ENCODE assay signal across 25 cellular contexts in the genomic region with DNA sequence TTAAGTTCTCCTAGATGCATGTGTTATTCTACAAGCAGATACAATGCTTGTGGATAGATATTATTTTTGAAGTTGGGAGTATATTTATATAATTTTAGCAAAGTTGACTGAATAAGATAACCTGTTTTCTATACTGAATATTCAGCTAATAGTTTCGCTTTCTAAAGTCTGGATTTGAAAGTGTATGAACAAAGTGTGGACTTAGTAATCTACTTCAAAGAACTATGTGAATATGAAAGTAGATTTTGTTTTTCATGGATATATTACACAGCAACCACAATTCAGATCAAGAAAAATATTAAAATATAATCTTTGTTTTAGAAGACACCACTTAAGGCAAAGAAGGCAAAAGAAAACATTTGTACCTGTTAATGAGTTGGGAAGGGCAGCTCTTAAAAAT.
DNase-seq lines count a peak whose midpoint lies in the region; ATAC-seq, FAIRE-seq and TF ChIP-seq lines count a peak whose summit lies in the region.
"Had no signal": no experiment of that assay in that cellular context is flagged by ENCODE, and none has a peak within 500 bp of the region (broad histone marks: within the 10 kb centered on the region; RNA-seq: fewer than 3 reads in every experiment).

No MANE protein-coding gene starts in this region.

- H3K9me3 ChIP-seq in left ventricle myocardium inferior (replicated peaks) (no peaks in the 10 kb centered on the region), tibial artery (no peaks in the 10 kb centered on the region)
- H3K9me3 ChIP-seq: BLaER1 treated with 17β-estradiol and CSF1 and Interleukin-3, amounts not matched to agents 10 nM and 100 nM; MG63 had no signal

- no peaks in the 10 kb centered on the region for H3K36me3 ChIP-seq in left ventricle myocardium inferior
- no peaks in the 10 kb centered on the region for H3K36me3 ChIP-seq in tibial artery
- H3K36me3 ChIP-seq: BLaER1 treated with 17β-estradiol and CSF1 and Interleukin-3, amounts not matched to agents 10 nM and 100 nM had no signal

- TF ChIP-seq CTCF in left ventricle myocardium inferior (IDR thresholded peaks at IDR 0.05; ENCODE audit: borderline replicate concordance) = no peak
- no peak for TF ChIP-seq CTCF in tibial artery (IDR thresholded peaks at IDR 0.05)

- peak overlapping the region; percentile 81 for H3K27ac ChIP-seq in left ventricle myocardium inferior (replicated peaks)
- H3K27ac ChIP-seq in tibial artery = peak overlapping the region; percentile 13 to 16
- H3K27ac ChIP-seq: BLaER1 treated with 17β-estradiol and CSF1 and Interleukin-3, amounts not matched to agents 10 nM and 100 nM had no signal

- H3K4me3 ChIP-seq in left ventricle myocardium inferior = no peak overlapping the region
- H3K4me3 ChIP-seq in tibial artery = no peak overlapping the region
- H3K4me3 ChIP-seq: BLaER1 treated with 17β-estradiol and CSF1 and Interleukin-3, amounts not matched to agents 10 nM and 100 nM; GM23338; K562; MG63 had no signal

- H3K4me1 ChIP-seq in left ventricle myocardium inferior (peaks cover 89% of the 10 kb centered on the region), tibial artery (peaks cover 0 to 78% (median 21%) of the 10 kb centered on the region in 4 donors)
- H3K4me1 ChIP-seq: BLaER1 treated with 17β-estradiol and CSF1 and Interleukin-3, amounts not matched to agents 10 nM and 100 nM had no signal

- DNase-seq in left ventricle myocardium inferior (no peak), left cardiac atrium (no peak), GM19239 (ENCODE audit: insufficient read length, low spot score) (no peak), tibial artery (no peak), NCI-H446 treated with DMSO at 0.1 percent for 48 hours (lab: John Stamatoyannopoulos, UW) (no peak), hypothalamus (lab: John Stamatoyannopoulos, UW) (no peak), NCI-H146 treated with DMSO at 0.1 percent for 48 hours (lab: John Stamatoyannopoulos, UW; ENCODE audit: unreplicated experiment) (no peak)
- DNase-seq: AML-193; CD4-positive, alpha-beta memory T cell; COR-L47; GDM1; H9; MG63; NCI-H1694; NCI-H2081; NCI-H2227 treated with DMSO at 0.1 percent for 48 hours; NCI-H510A; NCI-H69; RPMI8226; SHP77 had no signal

- H3K27me3 ChIP-seq in left ventricle myocardium inferior (ENCODE audit: low read depth) = no peaks in the 10 kb centered on the region
- H3K27me3 ChIP-seq in tibial artery = no peaks in the 10 kb centered on the region
- H3K27me3 ChIP-seq: BLaER1 treated with 17β-estradiol and CSF1 and Interleukin-3, amounts not matched to agents 10 nM and 100 nM; MG63 had no signal

- no peak for ATAC-seq in left cardiac atrium
- ATAC-seq: GM23338, K562 had no signal

- intact Hi-C loops in left ventricle myocardium inferior (cut with micrococcal nuclease) (no loop called here), left cardiac atrium (cut with DNase I) (no loop called here), tibial artery (cut with DNase I; ENCODE audit: low total_unique reads) (loop anchor here (5.0 kb wide), 1 partner anchor 76 kb away; no protein-coding TSS in a partner anchor)

- FAIRE-seq in GM19239 (lab: Jason Lieb, UNC) (peak; percentile 68), colon (lab: Jason Lieb, UNC) (peak; percentile 58)
- FAIRE-seq: HTR-8/SVneo had no signal
